Comparison of ENCODE assay signal across 1 cellular context in genomic region chr1:980602-981395, GRCh38.
A peak's percentile ranks its signal among the peaks of the same experiment; 100 is the strongest.
TF ChIP-seq lines count a peak whose summit lies in the region.

No MANE protein-coding gene starts in this region.

TF ChIP-seq in K562, 482 proteins besides CTCF, POLR2A, EP300 and RAD21:
- TF ChIP-seq TCF7 (IDR thresholded peaks at IDR 0.05; ENCODE audit: borderline replicate concordance) = no peak
- TF ChIP-seq ARID2 (IDR thresholded peaks at IDR 0.05) = no peak
- TF ChIP-seq, protein P1, sequence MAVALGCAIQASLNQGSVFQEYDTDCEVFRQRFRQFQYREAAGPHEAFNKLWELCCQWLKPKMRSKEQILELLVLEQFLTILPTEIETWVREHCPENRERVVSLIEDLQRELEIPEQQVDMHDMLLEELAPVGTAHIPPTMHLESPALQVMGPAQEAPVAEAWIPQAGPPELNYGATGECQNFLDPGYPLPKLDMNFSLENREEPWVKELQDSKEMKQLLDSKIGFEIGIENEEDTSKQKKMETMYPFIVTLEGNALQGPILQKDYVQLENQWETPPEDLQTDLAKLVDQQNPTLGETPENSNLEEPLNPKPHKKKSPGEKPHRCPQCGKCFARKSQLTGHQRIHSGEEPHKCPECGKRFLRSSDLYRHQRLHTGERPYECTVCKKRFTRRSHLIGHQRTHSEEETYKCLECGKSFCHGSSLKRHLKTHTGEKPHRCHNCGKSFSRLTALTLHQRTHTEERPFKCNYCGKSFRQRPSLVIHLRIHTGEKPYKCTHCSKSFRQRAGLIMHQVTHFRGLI (CRISPR knock-in tag; IDR thresholded peaks at IDR 0.05) = no peak
- no peak for TF ChIP-seq MEIS2 (IDR thresholded peaks at IDR 0.05; ENCODE audit: partially characterized antibody)
- TF ChIP-seq, protein P2, sequence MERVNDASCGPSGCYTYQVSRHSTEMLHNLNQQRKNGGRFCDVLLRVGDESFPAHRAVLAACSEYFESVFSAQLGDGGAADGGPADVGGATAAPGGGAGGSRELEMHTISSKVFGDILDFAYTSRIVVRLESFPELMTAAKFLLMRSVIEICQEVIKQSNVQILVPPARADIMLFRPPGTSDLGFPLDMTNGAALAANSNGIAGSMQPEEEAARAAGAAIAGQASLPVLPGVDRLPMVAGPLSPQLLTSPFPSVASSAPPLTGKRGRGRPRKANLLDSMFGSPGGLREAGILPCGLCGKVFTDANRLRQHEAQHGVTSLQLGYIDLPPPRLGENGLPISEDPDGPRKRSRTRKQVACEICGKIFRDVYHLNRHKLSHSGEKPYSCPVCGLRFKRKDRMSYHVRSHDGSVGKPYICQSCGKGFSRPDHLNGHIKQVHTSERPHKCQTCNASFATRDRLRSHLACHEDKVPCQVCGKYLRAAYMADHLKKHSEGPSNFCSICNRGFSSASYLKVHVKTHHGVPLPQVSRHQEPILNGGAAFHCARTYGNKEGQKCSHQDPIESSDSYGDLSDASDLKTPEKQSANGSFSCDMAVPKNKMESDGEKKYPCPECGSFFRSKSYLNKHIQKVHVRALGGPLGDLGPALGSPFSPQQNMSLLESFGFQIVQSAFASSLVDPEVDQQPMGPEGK (CRISPR knock-in tag; IDR thresholded peaks at IDR 0.05; ENCODE audit: borderline replicate concordance) = no peak
- TF ChIP-seq, protein P3, sequence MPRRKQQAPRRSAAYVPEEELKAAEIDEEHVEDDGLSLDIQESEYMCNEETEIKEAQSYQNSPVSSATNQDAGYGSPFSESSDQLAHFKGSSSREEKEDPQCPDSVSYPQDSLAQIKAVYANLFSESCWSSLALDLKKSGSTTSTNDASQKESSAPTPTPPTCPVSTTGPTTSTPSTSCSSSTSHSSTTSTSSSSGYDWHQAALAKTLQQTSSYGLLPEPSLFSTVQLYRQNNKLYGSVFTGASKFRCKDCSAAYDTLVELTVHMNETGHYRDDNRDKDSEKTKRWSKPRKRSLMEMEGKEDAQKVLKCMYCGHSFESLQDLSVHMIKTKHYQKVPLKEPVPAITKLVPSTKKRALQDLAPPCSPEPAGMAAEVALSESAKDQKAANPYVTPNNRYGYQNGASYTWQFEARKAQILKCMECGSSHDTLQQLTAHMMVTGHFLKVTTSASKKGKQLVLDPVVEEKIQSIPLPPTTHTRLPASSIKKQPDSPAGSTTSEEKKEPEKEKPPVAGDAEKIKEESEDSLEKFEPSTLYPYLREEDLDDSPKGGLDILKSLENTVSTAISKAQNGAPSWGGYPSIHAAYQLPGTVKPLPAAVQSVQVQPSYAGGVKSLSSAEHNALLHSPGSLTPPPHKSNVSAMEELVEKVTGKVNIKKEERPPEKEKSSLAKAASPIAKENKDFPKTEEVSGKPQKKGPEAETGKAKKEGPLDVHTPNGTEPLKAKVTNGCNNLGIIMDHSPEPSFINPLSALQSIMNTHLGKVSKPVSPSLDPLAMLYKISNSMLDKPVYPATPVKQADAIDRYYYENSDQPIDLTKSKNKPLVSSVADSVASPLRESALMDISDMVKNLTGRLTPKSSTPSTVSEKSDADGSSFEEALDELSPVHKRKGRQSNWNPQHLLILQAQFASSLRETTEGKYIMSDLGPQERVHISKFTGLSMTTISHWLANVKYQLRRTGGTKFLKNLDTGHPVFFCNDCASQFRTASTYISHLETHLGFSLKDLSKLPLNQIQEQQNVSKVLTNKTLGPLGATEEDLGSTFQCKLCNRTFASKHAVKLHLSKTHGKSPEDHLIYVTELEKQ (CRISPR knock-in tag; IDR thresholded peaks at IDR 0.05) = no peak
- peak; percentile 28; the same call in 1 of the 2 replicates for TF ChIP-seq ZNF316 (IDR thresholded peaks at IDR 0.05)
- TF ChIP-seq C11orf30 (IDR thresholded peaks at IDR 0.05; ENCODE audit: low read depth) = no peak
- TF ChIP-seq FIP1L1 (IDR thresholded peaks at IDR 0.05; ENCODE audit: low read depth, low read length, poor library complexity, severe bottlenecking) = peak; percentile 46
- TF ChIP-seq LARP7 (IDR thresholded peaks at IDR 0.05) = no peak
- TF ChIP-seq SIN3A (IDR thresholded peaks at IDR 0.05; ENCODE audit: borderline replicate concordance in 2 of 2, control insufficient read depth in 1 of 2, low read depth in 2 of 2, low read length in 2 of 2) = no peak
- no peak for TF ChIP-seq NR2F6 (CRISPR knock-in tag; IDR thresholded peaks at IDR 0.05)
- no peak for TF ChIP-seq ELK3 (CRISPR knock-in tag; IDR thresholded peaks at IDR 0.05)
- TF ChIP-seq PHB (CRISPR knock-in tag; IDR thresholded peaks at IDR 0.05) = no peak
- peak; percentile 24; the same call in 1 of the 2 replicates for TF ChIP-seq PHF8 (IDR thresholded peaks at IDR 0.05; ENCODE audit: borderline replicate concordance, low read length)
- TF ChIP-seq ZNF707 (CRISPR knock-in tag; conservative IDR thresholded peaks at IDR 0.05) = no peak
- TF ChIP-seq ZNF280B (CRISPR knock-in tag; IDR thresholded peaks at IDR 0.05) = no peak
- TF ChIP-seq, protein P4, sequence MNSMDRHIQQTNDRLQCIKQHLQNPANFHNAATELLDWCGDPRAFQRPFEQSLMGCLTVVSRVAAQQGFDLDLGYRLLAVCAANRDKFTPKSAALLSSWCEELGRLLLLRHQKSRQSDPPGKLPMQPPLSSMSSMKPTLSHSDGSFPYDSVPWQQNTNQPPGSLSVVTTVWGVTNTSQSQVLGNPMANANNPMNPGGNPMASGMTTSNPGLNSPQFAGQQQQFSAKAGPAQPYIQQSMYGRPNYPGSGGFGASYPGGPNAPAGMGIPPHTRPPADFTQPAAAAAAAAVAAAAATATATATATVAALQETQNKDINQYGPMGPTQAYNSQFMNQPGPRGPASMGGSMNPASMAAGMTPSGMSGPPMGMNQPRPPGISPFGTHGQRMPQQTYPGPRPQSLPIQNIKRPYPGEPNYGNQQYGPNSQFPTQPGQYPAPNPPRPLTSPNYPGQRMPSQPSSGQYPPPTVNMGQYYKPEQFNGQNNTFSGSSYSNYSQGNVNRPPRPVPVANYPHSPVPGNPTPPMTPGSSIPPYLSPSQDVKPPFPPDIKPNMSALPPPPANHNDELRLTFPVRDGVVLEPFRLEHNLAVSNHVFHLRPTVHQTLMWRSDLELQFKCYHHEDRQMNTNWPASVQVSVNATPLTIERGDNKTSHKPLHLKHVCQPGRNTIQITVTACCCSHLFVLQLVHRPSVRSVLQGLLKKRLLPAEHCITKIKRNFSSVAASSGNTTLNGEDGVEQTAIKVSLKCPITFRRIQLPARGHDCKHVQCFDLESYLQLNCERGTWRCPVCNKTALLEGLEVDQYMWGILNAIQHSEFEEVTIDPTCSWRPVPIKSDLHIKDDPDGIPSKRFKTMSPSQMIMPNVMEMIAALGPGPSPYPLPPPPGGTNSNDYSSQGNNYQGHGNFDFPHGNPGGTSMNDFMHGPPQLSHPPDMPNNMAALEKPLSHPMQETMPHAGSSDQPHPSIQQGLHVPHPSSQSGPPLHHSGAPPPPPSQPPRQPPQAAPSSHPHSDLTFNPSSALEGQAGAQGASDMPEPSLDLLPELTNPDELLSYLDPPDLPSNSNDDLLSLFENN (IDR thresholded peaks at IDR 0.05; ENCODE audit: low read depth in 2 of 2, low read length in 2 of 2) = no peak
- TF ChIP-seq HMG20A (CRISPR knock-in tag; conservative IDR thresholded peaks at IDR 0.05) = no peak
- TF ChIP-seq YBX1 (IDR thresholded peaks at IDR 0.05) = no peak
- no peak for TF ChIP-seq MYNN (IDR thresholded peaks at IDR 0.05)
- TF ChIP-seq MYNN (CRISPR knock-in tag; IDR thresholded peaks at IDR 0.05) = no peak
- TF ChIP-seq, protein P5, sequence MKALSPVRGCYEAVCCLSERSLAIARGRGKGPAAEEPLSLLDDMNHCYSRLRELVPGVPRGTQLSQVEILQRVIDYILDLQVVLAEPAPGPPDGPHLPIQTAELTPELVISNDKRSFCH (CRISPR knock-in tag; IDR thresholded peaks at IDR 0.05) = no peak
- TF ChIP-seq, protein P5 (tag; IDR thresholded peaks at IDR 0.05) = no peak
- TF ChIP-seq ZNF140 (CRISPR knock-in tag; IDR thresholded peaks at IDR 0.05) = no peak
- no peak for TF ChIP-seq ZNF785 (CRISPR knock-in tag; IDR thresholded peaks at IDR 0.05)
- TF ChIP-seq ZFX (CRISPR knock-in tag; IDR thresholded peaks at IDR 0.05) = no peak
- no peak for TF ChIP-seq ZNF224 (CRISPR knock-in tag; IDR thresholded peaks at IDR 0.05)
- TF ChIP-seq, protein P6, sequence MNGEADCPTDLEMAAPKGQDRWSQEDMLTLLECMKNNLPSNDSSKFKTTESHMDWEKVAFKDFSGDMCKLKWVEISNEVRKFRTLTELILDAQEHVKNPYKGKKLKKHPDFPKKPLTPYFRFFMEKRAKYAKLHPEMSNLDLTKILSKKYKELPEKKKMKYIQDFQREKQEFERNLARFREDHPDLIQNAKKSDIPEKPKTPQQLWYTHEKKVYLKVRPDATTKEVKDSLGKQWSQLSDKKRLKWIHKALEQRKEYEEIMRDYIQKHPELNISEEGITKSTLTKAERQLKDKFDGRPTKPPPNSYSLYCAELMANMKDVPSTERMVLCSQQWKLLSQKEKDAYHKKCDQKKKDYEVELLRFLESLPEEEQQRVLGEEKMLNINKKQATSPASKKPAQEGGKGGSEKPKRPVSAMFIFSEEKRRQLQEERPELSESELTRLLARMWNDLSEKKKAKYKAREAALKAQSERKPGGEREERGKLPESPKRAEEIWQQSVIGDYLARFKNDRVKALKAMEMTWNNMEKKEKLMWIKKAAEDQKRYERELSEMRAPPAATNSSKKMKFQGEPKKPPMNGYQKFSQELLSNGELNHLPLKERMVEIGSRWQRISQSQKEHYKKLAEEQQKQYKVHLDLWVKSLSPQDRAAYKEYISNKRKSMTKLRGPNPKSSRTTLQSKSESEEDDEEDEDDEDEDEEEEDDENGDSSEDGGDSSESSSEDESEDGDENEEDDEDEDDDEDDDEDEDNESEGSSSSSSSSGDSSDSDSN (IDR thresholded peaks at IDR 0.05; ENCODE audit: borderline replicate concordance in 1 of 2, low read depth in 2 of 2, low read length in 2 of 2) = peak; percentile 32 to 68; a peak in 1 of 4 replicates
- peak; percentile 30; the same call in 1 of the 2 replicates for TF ChIP-seq BHLHE40 (IDR thresholded peaks at IDR 0.05; ENCODE audit: low read length)
- no peak for TF ChIP-seq NFYB (IDR thresholded peaks at IDR 0.05; ENCODE audit: extremely low read depth, insufficient read length)
- no peak for TF ChIP-seq RAD51 (IDR thresholded peaks at IDR 0.05; ENCODE audit: borderline replicate concordance, low read depth)
